In the genomic region with DNA sequence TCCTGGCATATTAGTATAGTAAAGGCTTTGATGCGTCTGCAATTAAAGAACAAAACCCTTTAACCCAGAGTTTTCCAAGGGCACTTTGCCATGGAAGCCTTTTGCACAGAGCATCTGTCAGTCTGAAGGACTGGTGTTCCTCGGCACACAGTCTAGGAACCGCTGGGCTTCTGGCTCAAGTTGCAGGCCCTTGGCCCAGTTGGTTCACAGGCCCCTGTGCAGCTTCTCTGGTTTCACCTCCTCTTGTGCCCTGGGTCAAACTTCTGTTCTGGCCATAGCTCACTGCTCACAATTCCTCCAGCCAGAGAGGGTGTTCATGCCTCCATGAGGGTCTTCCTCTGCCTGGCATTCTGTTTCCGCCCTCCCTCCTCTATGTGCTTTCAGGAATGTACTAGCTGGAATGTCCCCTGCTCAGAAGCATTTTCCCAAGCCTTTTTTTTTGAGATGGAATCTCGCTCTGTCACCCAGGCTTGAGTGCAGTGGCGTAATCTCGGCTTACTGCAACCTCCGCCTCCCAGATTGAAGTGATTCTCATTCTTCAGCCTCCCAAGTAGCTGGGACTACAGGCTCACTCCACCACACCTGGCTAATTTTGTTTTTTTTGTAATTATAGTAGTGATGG, we compare ENCODE assay signal across 27 cellular contexts.
"Had no signal": no experiment of that assay in that cellular context is flagged by ENCODE, and none has a peak within 500 bp of the region (broad histone marks: within the 10 kb centered on the region; RNA-seq: fewer than 3 reads in every experiment).

No MANE protein-coding gene starts in this region.

- H3K4me3 ChIP-seq: colonic mucosa, esophagus muscularis mucosa, heart right ventricle, lower lobe of right lung, mucosa of descending colon, neural progenitor cell, ovary, psoas muscle, suprapubic skin, transverse colon, vagina had no signal

- ATAC-seq: foreskin keratinocyte; heart right ventricle; left colon; left ventricle myocardium superior; lower lobe of right lung; mucosa of descending colon; naive thymus-derived CD4-positive, alpha-beta T cell; right cardiac atrium; stimulated activated naive CD8-positive, alpha-beta T cell treated with anti-CD3 and anti-CD28 coated beads, Interleukin-15, amount 100 ng/mL, for 72 hours had no signal

- H3K27ac ChIP-seq: colonic mucosa, esophagus muscularis mucosa, foreskin keratinocyte, heart right ventricle, lower lobe of right lung, neural progenitor cell, ovary, psoas muscle, suprapubic skin, transverse colon, vagina had no signal

- H2AFZ ChIP-seq: neural progenitor cell had no signal

- H3K9me3 ChIP-seq: colonic mucosa, esophagus muscularis mucosa, heart right ventricle, lower lobe of right lung, mucosa of descending colon, ovary, psoas muscle, suprapubic skin, transverse colon, vagina had no signal

- H3K4me2 ChIP-seq: neural progenitor cell had no signal

- H3K9ac ChIP-seq: neural progenitor cell had no signal

- H3K4me1 ChIP-seq: colonic mucosa, heart right ventricle, lower lobe of right lung, neural progenitor cell, psoas muscle, suprapubic skin, transverse colon, vagina had no signal

- H3K36me3 ChIP-seq: colonic mucosa, esophagus muscularis mucosa, heart right ventricle, lower lobe of right lung, neural progenitor cell, ovary, suprapubic skin, transverse colon, vagina had no signal

- DNase-seq: colonic mucosa; effector CD8-positive, alpha-beta T cell; endodermal cell; foreskin keratinocyte; glutamatergic neuron; heart right ventricle; hippocampal formation; kidney glomerular epithelial cell; left colon; left ventricle myocardium superior; lower lobe of right lung; mucosa of descending colon; naive thymus-derived CD4-positive, alpha-beta T cell; nucleus accumbens; ovary; psoas muscle; right cardiac atrium; small intestine; stimulated activated CD4-positive, alpha-beta T cell treated with anti-CD3 and anti-CD28 coated beads, Interleukin-15, amount 100 ng/mL, for 24 hours; stimulated activated CD4-positive, alpha-beta T cell treated with anti-CD3 and anti-CD28 coated beads, Interleukin-2, amount 100 ng/mL, for 48 hours; stimulated activated naive CD4-positive, alpha-beta T cell; stimulated activated naive CD8-positive, alpha-beta T cell treated with anti-CD3 and anti-CD28 coated beads, Interleukin-15, amount 100 ng/mL, for 72 hours; transverse colon had no signal

- H3K27me3 ChIP-seq: colonic mucosa, esophagus muscularis mucosa, heart right ventricle, neural progenitor cell, ovary, suprapubic skin, transverse colon, vagina had no signal
